ENCODE assay signal across 8 cellular contexts in the genomic region with DNA sequence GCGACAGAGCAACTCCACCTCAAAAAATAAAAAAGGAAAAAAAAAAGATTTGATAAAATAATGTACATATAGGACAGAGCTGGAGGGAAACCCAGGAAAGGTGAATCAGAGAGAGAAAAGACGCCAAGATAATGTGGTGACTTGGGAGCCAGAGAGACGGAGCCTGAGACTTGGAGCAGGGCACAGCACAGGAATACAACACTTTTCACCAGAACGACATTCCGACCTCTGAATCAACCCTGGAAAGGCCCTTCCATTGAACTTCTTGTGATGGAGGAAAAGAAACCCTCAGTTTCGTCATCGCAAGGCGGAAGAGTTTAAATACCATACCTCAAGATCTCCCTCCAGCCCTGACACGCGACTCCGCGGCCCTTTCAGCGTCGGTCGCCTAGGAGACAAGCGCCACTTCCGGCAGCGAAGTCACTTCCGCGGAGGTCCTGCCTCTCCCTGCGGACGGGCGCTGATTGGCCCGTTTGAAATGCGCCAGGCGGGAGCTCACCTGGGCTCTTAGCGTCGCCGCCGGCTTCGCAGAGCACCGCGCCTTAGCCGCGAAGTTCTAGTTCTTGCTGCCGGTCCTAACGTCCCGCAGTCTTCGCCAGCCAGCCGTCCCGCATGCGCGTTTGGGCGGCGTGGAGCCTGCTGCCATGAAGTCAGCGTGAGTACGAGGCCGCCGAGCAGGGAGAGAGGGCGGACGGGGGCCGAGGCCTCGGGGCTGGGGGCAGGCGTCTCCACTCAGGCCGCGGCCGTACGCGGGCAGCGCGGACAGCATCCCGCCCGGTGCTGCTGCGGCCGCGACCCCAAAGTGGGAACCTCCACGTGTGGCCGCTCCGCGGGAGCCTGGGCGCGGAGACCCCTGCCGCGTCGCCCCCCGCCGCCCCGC. TPM values are rescaled to one million over a fixed set of nuclear protein-coding genes. Genes with fewer than 3 reads are reported as not detected.
A peak's percentile ranks its signal among the peaks of the same experiment; 100 is the strongest.
DNase-seq lines count a peak whose midpoint lies in the region; ATAC-seq and TF ChIP-seq lines count a peak whose summit lies in the region.

KIF23 (plus strand) TSS at position 528 of the 880 bp plus-strand sequence; CDS start at position 645, 117 bp downstream.

- peaks cover 40% of the 10 kb centered on the region for H3K4me1 ChIP-seq in osteoblast (ENCODE audit: insufficient read depth, low read length)
- H3K4me1 ChIP-seq in thymus (ENCODE audit: control insufficient read depth, insufficient read depth, low read length), result peaks cover 3% of the 10 kb centered on the region

- H3K79me2 ChIP-seq in osteoblast (ENCODE audit: insufficient read depth, low read length), result peaks cover 88% of the 10 kb centered on the region

- H3K9me3 Mint-ChIP-seq in activated naive CD4-positive, alpha-beta T cell treated with anti-CD3 and anti-CD28 coated beads, Interleukin-2, amount 50 U/mL, for 24 hours, result no peaks in the 10 kb centered on the region

- H3K27me3 ChIP-seq in GM06990 (replicated peaks; ENCODE audit: control insufficient read depth, insufficient read depth, low read length) (no peaks in the 10 kb centered on the region), osteoblast (ENCODE audit: insufficient read depth, low read length) (no peaks in the 10 kb centered on the region), thymus (ENCODE audit: control insufficient read depth, insufficient read depth) (no peaks in the 10 kb centered on the region)

- peak within 1 kb of the TSS; percentile 70 for H3K27ac Mint-ChIP-seq in activated naive CD4-positive, alpha-beta T cell treated with anti-CD3 and anti-CD28 coated beads, Interleukin-2, amount 50 U/mL, for 24 hours

- H4K20me1 ChIP-seq in osteoblast (ENCODE audit: insufficient read depth, low read length), result peaks cover 25% of the 10 kb centered on the region

- peak within 1 kb of the TSS; percentile 90 for H3K4me3 Mint-ChIP-seq in activated naive CD4-positive, alpha-beta T cell treated with anti-CD3 and anti-CD28 coated beads, Interleukin-2, amount 50 U/mL, for 24 hours

- DNase-seq in GM06990 (ENCODE audit: extremely low read depth, insufficient read length) (peak; percentile 95), NCI-H1048 (lab: John Stamatoyannopoulos, UW) (peak; percentile 88), SKM-1 (lab: John Stamatoyannopoulos, UW; ENCODE audit: unreplicated experiment) (peak; percentile 91), glomerular visceral epithelial cell (ENCODE audit: extremely low spot score) (peak; percentile 95), osteoblast (ENCODE audit: insufficient read length, low spot score, missing footprints) (peak; percentile 97)

- H2AFZ ChIP-seq in osteoblast (ENCODE audit: low read length), result peak within 1 kb of the TSS; percentile 94

- peak; percentile 92 for ATAC-seq in HG02571 (IDR thresholded peaks at IDR 0.05; ENCODE audit: unreplicated experiment)

- TF ChIP-seq CTCF in GM06990 (IDR thresholded peaks at IDR 0.05; ENCODE audit: insufficient read depth, low read length, poor library complexity, severe bottlenecking), result no peak
- no peak for TF ChIP-seq CTCF in osteoblast (IDR thresholded peaks at IDR 0.05; ENCODE audit: extremely low read depth, low read depth, low read length)

- peak within 1 kb of the TSS; percentile 92 for H3K4me2 ChIP-seq in osteoblast (ENCODE audit: insufficient read depth, low read length)

- peaks cover 14% of the 10 kb centered on the region for H3K4me1 Mint-ChIP-seq in activated naive CD4-positive, alpha-beta T cell treated with anti-CD3 and anti-CD28 coated beads, Interleukin-2, amount 50 U/mL, for 24 hours

- H3K27ac ChIP-seq in osteoblast (ENCODE audit: low read depth, low read length) (peak within 1 kb of the TSS; percentile 87), thymus (ENCODE audit: low read depth) (no peak within 1 kb of the TSS)

- H3K9me3 ChIP-seq in osteoblast (ENCODE audit: low read depth, low read length) (no peaks in the 10 kb centered on the region), thymus (ENCODE audit: control insufficient read depth) (peaks cover 1% of the 10 kb centered on the region)

- H3K36me3 ChIP-seq in GM06990 (ENCODE audit: control insufficient read depth, insufficient read depth, low read length) (peaks cover 3% of the 10 kb centered on the region), osteoblast (ENCODE audit: insufficient read depth, low read length) (peaks cover 1% of the 10 kb centered on the region), thymus (ENCODE audit: control insufficient read depth, insufficient read depth) (peaks cover 10% of the 10 kb centered on the region)

- no peaks in the 10 kb centered on the region for H3K36me3 Mint-ChIP-seq in activated naive CD4-positive, alpha-beta T cell treated with anti-CD3 and anti-CD28 coated beads, Interleukin-2, amount 50 U/mL, for 24 hours

- peaks cover 5% of the 10 kb centered on the region for H3K27me3 Mint-ChIP-seq in activated naive CD4-positive, alpha-beta T cell treated with anti-CD3 and anti-CD28 coated beads, Interleukin-2, amount 50 U/mL, for 24 hours

- 2% methylated on average over 78 of the region's 78 CpGs for WGBS in thymus

- H3K4me3 ChIP-seq in GM06990 (replicated peaks; ENCODE audit: low read depth, low read length) (peak within 1 kb of the TSS; percentile 94), osteoblast (ENCODE audit: insufficient read depth, low read length) (peak within 1 kb of the TSS; percentile 92), thymus (ENCODE audit: low read length) (peak within 1 kb of the TSS; percentile 79)

RNA-seq across cellular contexts. Expression of gene KIF23, which starts in this region (rescaled TPM):
- total RNA-seq in osteoblast, result 8.0 and 8.3 TPM in 2 replicates
- polyA plus RNA-seq in thymus, result 2.9 TPM
